In the genomic region with DNA sequence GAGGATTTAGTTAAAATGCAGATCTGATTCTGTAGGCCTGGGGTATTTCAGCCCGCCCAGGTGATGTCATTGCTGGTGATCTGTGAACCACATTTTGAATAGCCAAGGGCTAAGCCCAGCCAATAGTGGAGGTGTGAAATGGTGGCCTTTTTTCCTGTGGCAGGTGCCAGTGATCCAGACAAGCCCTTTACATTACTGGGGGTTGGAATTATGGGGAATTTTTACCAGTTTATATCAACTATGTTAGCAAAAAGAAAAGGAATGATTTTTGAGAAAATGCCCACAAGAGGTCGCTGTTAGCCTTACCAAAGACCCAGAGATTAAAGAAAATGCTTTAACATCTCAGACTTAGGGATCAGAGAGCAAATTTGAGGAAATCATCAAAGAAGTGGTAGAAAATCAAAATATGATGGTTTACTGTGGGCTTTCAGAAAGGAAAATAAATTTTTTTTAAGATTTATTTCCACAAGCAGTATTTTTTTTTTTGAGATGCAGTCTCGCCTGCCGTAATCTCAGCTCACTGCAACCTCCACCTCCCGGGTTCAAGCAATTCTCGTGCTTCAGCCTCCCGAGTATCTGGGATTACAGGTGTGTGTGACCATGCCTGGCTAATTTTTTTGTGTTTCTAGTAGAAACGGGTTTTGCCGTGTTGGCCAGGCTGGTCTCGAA, we compare ENCODE assay signal across 8 cellular contexts. TPM values are rescaled to one million over a fixed set of nuclear protein-coding genes. Genes with fewer than 3 reads are reported as not detected.
DNase-seq lines count a peak whose midpoint lies in the region; ATAC-seq and TF ChIP-seq lines count a peak whose summit lies in the region.

No MANE protein-coding gene starts in this region.

- H3K4me2 ChIP-seq in smooth muscle cell: no peak overlapping the region

- WGBS in smooth muscle cell (ENCODE audit: low lambda C conversion rate): 82% methylated on average over 10 of the region's 10 CpGs

- no peak overlapping the region for H3K27ac ChIP-seq in smooth muscle cell (ENCODE audit: low read depth)

- H3K4me1 ChIP-seq in smooth muscle cell (ENCODE audit: low read depth): peaks cover 7% of the 10 kb centered on the region

- H2AFZ ChIP-seq in smooth muscle cell (ENCODE audit: low read depth): no peak overlapping the region

- H3K9me3 ChIP-seq in smooth muscle cell (replicated peaks; ENCODE audit: low read depth): no peaks in the 10 kb centered on the region

- H3K36me3 Mint-ChIP-seq in activated CD4-positive, alpha-beta T cell treated with anti-CD3 and anti-CD28 coated beads, Interleukin-2, amount 10 ng/mL, durations not matched to agents 7 days and 5 days (ENCODE audit: low read depth): peaks cover 19% of the 10 kb centered on the region
- peaks cover 6% of the 10 kb centered on the region for H3K36me3 Mint-ChIP-seq in glutamatergic neuron (ENCODE audit: unreplicated experiment)
- peaks cover 6% of the 10 kb centered on the region for H3K36me3 Mint-ChIP-seq in activated T-helper 2 cell treated with anti-CD3 and anti-CD28 coated beads, Interferon-gamma antibody, Interleukin-2, Interleukin-4, amounts not matched to agents 10 μg/mL and 5 μg/mL and 100 μg/mL, durations not matched to agents 14 hours and 24 hours and 36 hours (ENCODE audit: low read depth)

- no peak overlapping the region for H3K9ac ChIP-seq in smooth muscle cell (ENCODE audit: low read depth)

- intact Hi-C loops in activated T-helper 2 cell treated with anti-CD3 and anti-CD28 coated beads, Interferon-gamma antibody, Interleukin-2, Interleukin-4, amounts not matched to agents 10 μg/mL and 5 μg/mL and 100 μg/mL, durations not matched to agents 14 hours and 24 hours and 36 hours (cut with micrococcal nuclease): loop anchor here (1.0 kb wide), 1 partner anchor 327 kb away; no protein-coding TSS in a partner anchor
- intact Hi-C loops in sciatic nerve (cut with DNase I): loop anchor here (10.0 kb wide), 1 partner anchor 325 kb away; the partner anchor contains the start of gene GPRC5B

- TF ChIP-seq CTCF in glutamatergic neuron (IDR thresholded peaks at IDR 0.05; ENCODE audit: partially characterized antibody, unreplicated experiment) (peak; percentile 85), smooth muscle cell (IDR thresholded peaks at IDR 0.05; ENCODE audit: borderline replicate concordance, insufficient read depth, poor library complexity, severe bottlenecking) (peak; percentile 67)

- H3K27ac Mint-ChIP-seq in activated CD4-positive, alpha-beta T cell treated with anti-CD3 and anti-CD28 coated beads, Interleukin-2, amount 10 ng/mL, durations not matched to agents 7 days and 5 days: no peak overlapping the region
- no peak overlapping the region for H3K27ac Mint-ChIP-seq in glutamatergic neuron (ENCODE audit: unreplicated experiment)
- no peak overlapping the region for H3K27ac Mint-ChIP-seq in activated T-helper 2 cell treated with anti-CD3 and anti-CD28 coated beads, Interferon-gamma antibody, Interleukin-2, Interleukin-4, amounts not matched to agents 10 μg/mL and 5 μg/mL and 100 μg/mL, durations not matched to agents 14 hours and 24 hours and 36 hours

- no peak overlapping the region for H3K4me3 Mint-ChIP-seq in activated CD4-positive, alpha-beta T cell treated with anti-CD3 and anti-CD28 coated beads, Interleukin-2, amount 10 ng/mL, durations not matched to agents 7 days and 5 days
- no peak overlapping the region for H3K4me3 Mint-ChIP-seq in glutamatergic neuron (ENCODE audit: unreplicated experiment)
- no peak overlapping the region for H3K4me3 Mint-ChIP-seq in activated T-helper 2 cell treated with anti-CD3 and anti-CD28 coated beads, Interferon-gamma antibody, Interleukin-2, Interleukin-4, amounts not matched to agents 10 μg/mL and 5 μg/mL and 100 μg/mL, durations not matched to agents 14 hours and 24 hours and 36 hours (ENCODE audit: low read depth)

- H3K36me3 ChIP-seq in smooth muscle cell (ENCODE audit: low read depth): no peaks in the 10 kb centered on the region

- no peaks in the 10 kb centered on the region for H3K27me3 ChIP-seq in smooth muscle cell (ENCODE audit: low read depth)

- POLR2A ChIA-PET in activated CD4-positive, alpha-beta T cell treated with anti-CD3 and anti-CD28 coated beads, Interleukin-2, amount 10 ng/mL, durations not matched to agents 7 days and 5 days (lab: Charles Lee): no interaction called here

- CTCF ChIA-PET in activated CD4-positive, alpha-beta T cell treated with anti-CD3 and anti-CD28 coated beads, Interleukin-2, amount 10 ng/mL, durations not matched to agents 7 days and 5 days (lab: Charles Lee): interaction anchor here (0.6 to 1.0 kb wide), 2 partner anchors 327 to 601 kb away, joined by 3 to 4 read pairs; no protein-coding TSS in a partner anchor

- no peak for ATAC-seq in sciatic nerve

- H3F3A ChIP-seq in smooth muscle cell (ENCODE audit: low read depth): peaks cover 11% of the 10 kb centered on the region

- no peaks in the 10 kb centered on the region for H3K27me3 Mint-ChIP-seq in activated CD4-positive, alpha-beta T cell treated with anti-CD3 and anti-CD28 coated beads, Interleukin-2, amount 10 ng/mL, durations not matched to agents 7 days and 5 days
- H3K27me3 Mint-ChIP-seq in glutamatergic neuron (ENCODE audit: unreplicated experiment): peaks cover 3% of the 10 kb centered on the region
- no peaks in the 10 kb centered on the region for H3K27me3 Mint-ChIP-seq in activated T-helper 2 cell treated with anti-CD3 and anti-CD28 coated beads, Interferon-gamma antibody, Interleukin-2, Interleukin-4, amounts not matched to agents 10 μg/mL and 5 μg/mL and 100 μg/mL, durations not matched to agents 14 hours and 24 hours and 36 hours (ENCODE audit: low read depth)

- no peaks in the 10 kb centered on the region for H4K20me1 ChIP-seq in smooth muscle cell (ENCODE audit: low read depth)

- H3K4me1 Mint-ChIP-seq in activated CD4-positive, alpha-beta T cell treated with anti-CD3 and anti-CD28 coated beads, Interleukin-2, amount 10 ng/mL, durations not matched to agents 7 days and 5 days: peaks cover 21% of the 10 kb centered on the region
- H3K4me1 Mint-ChIP-seq in glutamatergic neuron (ENCODE audit: low read depth, unreplicated experiment): no peaks in the 10 kb centered on the region
- H3K4me1 Mint-ChIP-seq in activated T-helper 2 cell treated with anti-CD3 and anti-CD28 coated beads, Interferon-gamma antibody, Interleukin-2, Interleukin-4, amounts not matched to agents 10 μg/mL and 5 μg/mL and 100 μg/mL, durations not matched to agents 14 hours and 24 hours and 36 hours (ENCODE audit: low read depth): peaks cover 14% of the 10 kb centered on the region

- H3K79me2 ChIP-seq in smooth muscle cell (ENCODE audit: low read depth): peaks cover 20% of the 10 kb centered on the region

- H3K9me3 Mint-ChIP-seq in activated CD4-positive, alpha-beta T cell treated with anti-CD3 and anti-CD28 coated beads, Interleukin-2, amount 10 ng/mL, durations not matched to agents 7 days and 5 days: peaks cover 7% of the 10 kb centered on the region
- H3K9me3 Mint-ChIP-seq in glutamatergic neuron (ENCODE audit: unreplicated experiment): peaks cover under 1% of the 10 kb centered on the region
- H3K9me3 Mint-ChIP-seq in activated T-helper 2 cell treated with anti-CD3 and anti-CD28 coated beads, Interferon-gamma antibody, Interleukin-2, Interleukin-4, amounts not matched to agents 10 μg/mL and 5 μg/mL and 100 μg/mL, durations not matched to agents 14 hours and 24 hours and 36 hours: peaks cover 6% of the 10 kb centered on the region

- no peak overlapping the region for H3K4me3 ChIP-seq in smooth muscle cell

- peak; percentile 45 for DNase-seq in AG08395 (ENCODE audit: low spot score)
- DNase-seq in EH (ENCODE audit: low read depth): peak; percentile 68
- peak; percentile 23 for DNase-seq in NCI-H1417 treated with DMSO at 0.1 percent for 48 hours (lab: John Stamatoyannopoulos, UW)
- DNase-seq in activated CD4-positive, alpha-beta T cell treated with anti-CD3 and anti-CD28 coated beads, Interleukin-2, amount 10 ng/mL, durations not matched to agents 7 days and 5 days: peak; percentile 56
- no peak for DNase-seq in glutamatergic neuron
- no peak for DNase-seq in smooth muscle cell (lab: John Stamatoyannopoulos, UW; ENCODE audit: unreplicated experiment)
- no peak for DNase-seq in activated T-helper 2 cell treated with anti-CD3 and anti-CD28 coated beads, Interferon-gamma antibody, Interleukin-2, Interleukin-4, amounts not matched to agents 10 μg/mL and 5 μg/mL and 100 μg/mL, durations not matched to agents 14 hours and 24 hours and 36 hours (ENCODE audit: low spot score)
- no peak for DNase-seq in sciatic nerve (ENCODE audit: low spot score)

RNA-seq across cellular contexts. Expression of gene VPS35L, which starts 3.9 kb away (rescaled TPM):
- 10 to 100 TPM; 59.3 to 59.6 TPM for total RNA-seq in activated CD4-positive, alpha-beta T cell treated with anti-CD3 and anti-CD28 coated beads, Interleukin-2, amount 10 ng/mL, durations not matched to agents 7 days and 5 days
- total RNA-seq in glutamatergic neuron (ENCODE audit: unreplicated experiment): 57.1 TPM
- total RNA-seq in smooth muscle cell: 37.2 and 47.4 TPM in 2 replicates
- polyA plus RNA-seq in smooth muscle cell: 46.7 and 49.1 TPM in 2 replicates
- 44.3 and 45.7 TPM in 2 replicates for total RNA-seq in activated T-helper 2 cell treated with anti-CD3 and anti-CD28 coated beads, Interferon-gamma antibody, Interleukin-2, Interleukin-4, amounts not matched to agents 10 μg/mL and 5 μg/mL and 100 μg/mL, durations not matched to agents 14 hours and 24 hours and 36 hours
- 61.4 TPM for total RNA-seq in sciatic nerve

RNA-seq across cellular contexts. Expression of gene CCP110, which starts 35.6 kb away (rescaled TPM):
- total RNA-seq in activated CD4-positive, alpha-beta T cell treated with anti-CD3 and anti-CD28 coated beads, Interleukin-2, amount 10 ng/mL, durations not matched to agents 7 days and 5 days: 10 to 100 TPM; 35.9 to 50.6 TPM
- total RNA-seq in glutamatergic neuron (ENCODE audit: unreplicated experiment): 19.7 TPM
- 9.3 and 11.7 TPM in 2 replicates for total RNA-seq in smooth muscle cell
- polyA plus RNA-seq in smooth muscle cell: 6.2 and 7.9 TPM in 2 replicates
- 25.9 and 30.2 TPM in 2 replicates for total RNA-seq in activated T-helper 2 cell treated with anti-CD3 and anti-CD28 coated beads, Interferon-gamma antibody, Interleukin-2, Interleukin-4, amounts not matched to agents 10 μg/mL and 5 μg/mL and 100 μg/mL, durations not matched to agents 14 hours and 24 hours and 36 hours
- total RNA-seq in sciatic nerve: 32.3 TPM

RNA-seq across cellular contexts. Expression of gene GDE1, which starts 37.5 kb away (rescaled TPM):
- total RNA-seq in activated CD4-positive, alpha-beta T cell treated with anti-CD3 and anti-CD28 coated beads, Interleukin-2, amount 10 ng/mL, durations not matched to agents 7 days and 5 days: 10 to 100 TPM; 22.9 to 24.6 TPM
- total RNA-seq in glutamatergic neuron (ENCODE audit: unreplicated experiment): 32.9 TPM
- total RNA-seq in smooth muscle cell: 46.0 and 50.2 TPM in 2 replicates
- 43.8 and 57.3 TPM in 2 replicates for polyA plus RNA-seq in smooth muscle cell
- 32.4 and 32.8 TPM in 2 replicates for total RNA-seq in activated T-helper 2 cell treated with anti-CD3 and anti-CD28 coated beads, Interferon-gamma antibody, Interleukin-2, Interleukin-4, amounts not matched to agents 10 μg/mL and 5 μg/mL and 100 μg/mL, durations not matched to agents 14 hours and 24 hours and 36 hours
- 43.2 TPM for total RNA-seq in sciatic nerve

Comparison
In these comparisons a context has a peak if more than half of its experiments do, and no peak if none do; other contexts are left out.
1. DNase-seq: peak in AG08395 (single experiment), EH (single experiment), NCI-H1417 treated with DMSO at 0.1 percent for 48 hours (single experiment) and activated CD4-positive, alpha-beta T cell treated with anti-CD3 and anti-CD28 coated beads, Interleukin-2, amount 10 ng/mL, durations not matched to agents 7 days and 5 days (single experiment); none in glutamatergic neuron (single experiment), smooth muscle cell (single experiment), activated T-helper 2 cell treated with anti-CD3 and anti-CD28 coated beads, Interferon-gamma antibody, Interleukin-2, Interleukin-4, amounts not matched to agents 10 μg/mL and 5 μg/mL and 100 μg/mL, durations not matched to agents 14 hours and 24 hours and 36 hours (single experiment) and sciatic nerve (single experiment).